ENCODE assay signal across 8 cellular contexts in genomic region chr10:5812283-5813090, GRCh38. TPM values are rescaled to one million over a fixed set of nuclear protein-coding genes. Genes with fewer than 3 reads are reported as not detected.
A peak's percentile ranks its signal among the peaks of the same experiment; 100 is the strongest.
DNase-seq lines count a peak whose midpoint lies in the region; ATAC-seq and TF ChIP-seq lines count a peak whose summit lies in the region.

No MANE protein-coding gene starts in this region.

- TF ChIP-seq CTCF in GM13976 (IDR thresholded peaks at IDR 0.05; ENCODE audit: borderline replicate concordance, control extremely low read depth, extremely low read depth, insufficient read depth, missing control alignments), result no peak
- TF ChIP-seq CTCF in fibroblast of lung (conservative IDR thresholded peaks at IDR 0.05 in 1 of 2, IDR thresholded peaks at IDR 0.05 in 1 of 2; ENCODE audit: low read depth in 1 of 2, low read length in 2 of 2), result no peak

- H4K20me1 ChIP-seq in fibroblast of lung (ENCODE audit: control insufficient read depth, extremely low read depth, insufficient read depth, low read length), result peaks cover 5% of the 10 kb centered on the region

- peaks cover 5% of the 10 kb centered on the region for H3K36me3 Mint-ChIP-seq in natural killer cell treated with Interleukin-12 subunit alpha and Interleukin-12 subunit beta and Interleukin-15 and Interleukin-18, amount 100 ng/mL, for 72 hours

- H3K27ac Mint-ChIP-seq in natural killer cell treated with Interleukin-12 subunit alpha and Interleukin-12 subunit beta and Interleukin-15 and Interleukin-18, amount 100 ng/mL, for 72 hours, result peak overlapping the region; percentile 70 to 90

- H3K9me3 ChIP-seq in fibroblast of lung (ENCODE audit: control insufficient read depth, insufficient read depth, low read depth, low read length), result no peaks in the 10 kb centered on the region

- H3K27me3 ChIP-seq in fibroblast of lung (ENCODE audit: control insufficient read depth, insufficient read depth, low read length), result no peaks in the 10 kb centered on the region

- ATAC-seq in HG02588 (IDR thresholded peaks at IDR 0.05; ENCODE audit: unreplicated experiment), result peak; percentile 30
- peak; percentile 61 to 64 for ATAC-seq in natural killer cell treated with Interleukin-12 subunit alpha and Interleukin-12 subunit beta and Interleukin-15 and Interleukin-18, amount 100 ng/mL, for 72 hours

- peak overlapping the region; percentile 92 for H3K4me2 ChIP-seq in fibroblast of lung (ENCODE audit: extremely low read depth, insufficient read depth, low read length)

- H2AFZ ChIP-seq in fibroblast of lung (ENCODE audit: low read length), result no peak overlapping the region

- in situ Hi-C loops in GM13976 (cut with MboI; ENCODE audit: low sequenced_read_pairs, unreplicated experiment), result no loop called here

- H3K4me3 ChIP-seq in fibroblast of lung (replicated peaks in 1 of 4; ENCODE audit: control extremely low read depth in 1 of 4, insufficient read depth in 1 of 4, low read depth in 3 of 4, low read length in 4 of 4), result peak overlapping the region; percentile 59 to 99 (median 92)

- peaks cover 57% of the 10 kb centered on the region for H3K79me2 ChIP-seq in fibroblast of lung (ENCODE audit: control insufficient read depth, insufficient read depth, low read length)

- H3K4me3 Mint-ChIP-seq in natural killer cell treated with Interleukin-12 subunit alpha and Interleukin-12 subunit beta and Interleukin-15 and Interleukin-18, amount 100 ng/mL, for 72 hours, result peak overlapping the region; percentile 88

- no peaks in the 10 kb centered on the region for H3K27me3 Mint-ChIP-seq in natural killer cell treated with Interleukin-12 subunit alpha and Interleukin-12 subunit beta and Interleukin-15 and Interleukin-18, amount 100 ng/mL, for 72 hours

- no peaks in the 10 kb centered on the region for H3K9me3 Mint-ChIP-seq in natural killer cell treated with Interleukin-12 subunit alpha and Interleukin-12 subunit beta and Interleukin-15 and Interleukin-18, amount 100 ng/mL, for 72 hours

- peak overlapping the region; percentile 97 for H3K9ac ChIP-seq in fibroblast of lung (ENCODE audit: insufficient read depth, low read length)

- DNase-seq in GM13976 (ENCODE audit: low spot score), result peak; percentile 59
- peak; percentile 8 for DNase-seq in NCI-H226
- DNase-seq in activated T-helper 1 cell treated with Interleukin-2 at 50 U/mL for 16 hours (ENCODE audit: low read depth), result peak; percentile 27
- DNase-seq in fibroblast of lung (ENCODE audit: low read depth in 2 of 2), result peak in 1 of 2 donors; percentile 9
- peak; percentile 73 for DNase-seq in natural killer cell treated with Interleukin-12 subunit alpha and Interleukin-12 subunit beta and Interleukin-15 and Interleukin-18, amount 100 ng/mL, for 72 hours (ENCODE audit: low spot score)
- no peak for DNase-seq in NCI-H187 (lab: John Stamatoyannopoulos, UW)

- peaks cover 36 to 49% of the 10 kb centered on the region in 2 donors for H3K4me1 Mint-ChIP-seq in natural killer cell treated with Interleukin-12 subunit alpha and Interleukin-12 subunit beta and Interleukin-15 and Interleukin-18, amount 100 ng/mL, for 72 hours (ENCODE audit: low read depth in 2 of 2)

- H3K36me3 ChIP-seq in fibroblast of lung (ENCODE audit: control insufficient read depth, insufficient read depth, low read length), result no peaks in the 10 kb centered on the region

- no peaks in the 10 kb centered on the region for H3K4me1 ChIP-seq in fibroblast of lung (ENCODE audit: control insufficient read depth, extremely low read depth, insufficient read depth, low read length)

- H3K27ac ChIP-seq in fibroblast of lung (ENCODE audit: insufficient read depth, low read length), result peak overlapping the region; percentile 96
- H3K27ac ChIP-seq in temporal lobe (ENCODE audit: low read depth, low read length), result peak overlapping the region; percentile 96

RNA-seq across cellular contexts. Expression of gene GDI2, which starts 0.7 kb away (rescaled TPM):
- total RNA-seq in fibroblast of lung (474 and 483 TPM in 2 replicates), temporal lobe (327 TPM)
- polyA plus RNA-seq in fibroblast of lung, result 287 and 291 TPM in 2 replicates
- 212 and 215 TPM in 2 replicates for polyA plus RNA-seq in fibroblast of lung (2012)
- 29.3 and 36.2 TPM in 2 replicates for polyA minus RNA-seq in fibroblast of lung (ENCODE audit: low replicate concordance)
- total RNA-seq in natural killer cell treated with Interleukin-12 subunit alpha and Interleukin-12 subunit beta and Interleukin-15 and Interleukin-18, amount 100 ng/mL, for 72 hours, result 100 to 1,000 TPM; 214 to 225 TPM

Comparison
In these comparisons a context has a peak if more than half of its experiments do, and no peak if none do; other contexts are left out.
1. DNase-seq: peak in GM13976 (single experiment), NCI-H226 (single experiment), activated T-helper 1 cell treated with Interleukin-2 at 50 U/mL for 16 hours (single experiment) and natural killer cell treated with Interleukin-12 subunit alpha and Interleukin-12 subunit beta and Interleukin-15 and Interleukin-18, amount 100 ng/mL, for 72 hours (single experiment); none in NCI-H187 (0 of 2).